In the genomic region with DNA sequence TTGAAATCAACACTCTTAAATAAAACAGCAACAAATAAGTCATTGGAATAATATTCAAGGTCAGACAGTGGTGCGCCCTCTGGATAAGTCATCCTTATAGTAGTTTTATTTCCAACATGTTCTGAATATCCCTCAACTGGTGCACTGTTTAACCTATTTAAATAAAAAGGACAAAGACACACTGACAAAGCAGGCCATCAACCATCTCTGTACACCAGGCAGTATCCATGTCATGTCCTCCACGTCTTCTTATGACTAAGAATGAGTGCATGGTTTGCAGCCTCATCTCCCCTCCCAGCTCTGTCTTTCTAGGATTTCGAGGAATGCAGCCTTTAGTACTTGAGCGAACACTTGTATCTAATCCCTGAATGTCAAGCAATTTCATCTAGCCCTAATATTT, we compare ENCODE assay signal across 16 cellular contexts. TPM values are rescaled to one million over a fixed set of nuclear protein-coding genes. Genes with fewer than 3 reads are reported as not detected.
DNase-seq lines count a peak whose midpoint lies in the region; ATAC-seq and TF ChIP-seq lines count a peak whose summit lies in the region.
"Had no signal": no experiment of that assay in that cellular context is flagged by ENCODE, and none has a peak within 500 bp of the region (broad histone marks: within the 10 kb centered on the region; RNA-seq: fewer than 3 reads in every experiment).

No MANE protein-coding gene starts in this region.

- no peak overlapping the region for H2AK5ac ChIP-seq in neuronal stem cell (ENCODE audit: low read depth, low read length)

- WGBS in neuronal stem cell (ENCODE audit: extremely low coverage in 2 of 2, insufficient read length in 2 of 2, insufficient replicate concordance in 1 of 2), 2 donors: no CpG with 5 or more reads among the region's 4 CpGs

- no peaks in the 10 kb centered on the region for H3K36me3 ChIP-seq in neuronal stem cell (replicated peaks in 1 of 2; ENCODE audit: control insufficient read depth in 2 of 2, insufficient read depth in 2 of 2, low read length in 2 of 2)
- H3K36me3 ChIP-seq: ovary had no signal

- no peak overlapping the region for H3K23ac ChIP-seq in neuronal stem cell (ENCODE audit: low read depth, low read length, poor library complexity)

- no peak overlapping the region for H2BK5ac ChIP-seq in neuronal stem cell (ENCODE audit: low read length)

- no peak overlapping the region for H3K14ac ChIP-seq in neuronal stem cell (ENCODE audit: low read length)

- H4K91ac ChIP-seq in neuronal stem cell (ENCODE audit: low read depth, low read length, poor library complexity): no peak overlapping the region

- H3K4me3 ChIP-seq in AG04450 (ENCODE audit: low read depth, low read length): no peak overlapping the region
- no peak overlapping the region for H3K4me3 ChIP-seq in coronary artery
- H3K4me3 ChIP-seq in neuronal stem cell (ENCODE audit: low read length in 2 of 2): no peak overlapping the region
- H3K4me3 ChIP-seq: BLaER1, HAP-1, ovary had no signal

- peak; percentile 36 for DNase-seq in AG04450 (ENCODE audit: low read depth, low spot score)
- DNase-seq in HS-5 (ENCODE audit: low read depth): peak; percentile 70
- peak; percentile 13 for DNase-seq in brain pericyte (ENCODE audit: low read depth, low spot score)
- peak; percentile 39 for DNase-seq in kidney tubule cell (ENCODE audit: low spot score)
- DNase-seq in coronary artery (ENCODE audit: low spot score): no peak
- DNase-seq in NCI-H748 treated with DMSO at 0.1 percent for 48 hours (lab: John Stamatoyannopoulos, UW): no peak
- DNase-seq in neuronal stem cell (ENCODE audit: low spot score): no peak
- DNase-seq: activated CD8-positive, alpha-beta memory T cell treated with anti-CD3 and anti-CD28 coated beads, Interleukin-2, amount 50 U/mL, for 4 hours; DMS53; NCI-H2029 treated with DMSO at 0.1 percent for 48 hours; NCI-H526; ovary had no signal

- no peak overlapping the region for H2BK15ac ChIP-seq in neuronal stem cell (ENCODE audit: low read length)

- H4K8ac ChIP-seq in neuronal stem cell (ENCODE audit: low read depth, low read length): no peak overlapping the region

- CTCF ChIA-PET in AG04450 (lab: Charles Lee): interaction anchor here (0.9 to 1.3 kb wide), 2 partner anchors 43 to 233 kb away, joined by 3 to 4 read pairs; no protein-coding TSS in a partner anchor

- POLR2A ChIA-PET in AG04450 (lab: Yijun Ruan, JAX): no interaction called here

- no peaks in the 10 kb centered on the region for H3K79me1 ChIP-seq in neuronal stem cell (ENCODE audit: low read depth, low read length)

- no peak overlapping the region for H2AFZ ChIP-seq in neuronal stem cell (ENCODE audit: low read length)

- H3K27ac ChIP-seq in AG04450 (ENCODE audit: low read depth, low read length) (no peak overlapping the region), coronary artery (no peak overlapping the region), neuronal stem cell (replicated peaks; ENCODE audit: low read length) (no peak overlapping the region)
- H3K27ac ChIP-seq: BLaER1, ovary had no signal

- no peak overlapping the region for H2BK120ac ChIP-seq in neuronal stem cell (ENCODE audit: low read depth, low read length)

- TF ChIP-seq CTCF in AG04450 (IDR thresholded peaks at IDR 0.05; ENCODE audit: low read depth, low read length) (no peak), coronary artery (IDR thresholded peaks at IDR 0.05) (no peak)

- H3K27me3 ChIP-seq in AG04450 (ENCODE audit: control insufficient read depth, insufficient read depth, low read length) (no peaks in the 10 kb centered on the region), neuronal stem cell (ENCODE audit: control insufficient read depth in 3 of 3, insufficient read depth in 3 of 3, low read depth in 1 of 3, low read length in 3 of 3) (no peaks in the 10 kb centered on the region)
- H3K27me3 ChIP-seq: BLaER1, ovary had no signal

- H2BK12ac ChIP-seq in neuronal stem cell (ENCODE audit: low read length): no peak overlapping the region

- H3K9ac ChIP-seq in neuronal stem cell (ENCODE audit: low read depth, low read length, poor library complexity): no peak overlapping the region
- H3K9ac ChIP-seq: BLaER1 had no signal

- H3K4ac ChIP-seq in neuronal stem cell (ENCODE audit: low read length): no peak overlapping the region

- H3K18ac ChIP-seq in neuronal stem cell (ENCODE audit: low read length): no peak overlapping the region

- H3K9me3 ChIP-seq in AG04450 (ENCODE audit: control insufficient read depth, insufficient read depth, low read length) (no peaks in the 10 kb centered on the region), neuronal stem cell (replicated peaks in 1 of 2; ENCODE audit: control insufficient read depth in 2 of 2, insufficient read depth in 1 of 2, low read depth in 1 of 2, low read length in 2 of 2) (peaks cover 0 to 5% of the 10 kb centered on the region in 2 donors)
- H3K9me3 ChIP-seq: ovary had no signal

- H3K4me1 ChIP-seq in neuronal stem cell (ENCODE audit: control insufficient read depth in 2 of 2, insufficient read depth in 1 of 2, low read depth in 1 of 2, low read length in 2 of 2): no peaks in the 10 kb centered on the region
- H3K4me1 ChIP-seq: HAP-1 had no signal

- ATAC-seq in HG02981 (IDR thresholded peaks at IDR 0.05; ENCODE audit: unreplicated experiment): no peak
- ATAC-seq: activated naive CD4-positive, alpha-beta T cell treated with anti-CD3 and anti-CD28 coated beads, Interleukin-2, amount 50 U/mL, for 72 hours had no signal

- no peak overlapping the region for H3K4me2 ChIP-seq in neuronal stem cell (ENCODE audit: insufficient read depth, low read length, poor library complexity, severe bottlenecking)
- H3K4me2 ChIP-seq: BLaER1 had no signal

RNA-seq across cellular contexts. Expression of gene ST3GAL5, which starts 42.4 kb away (rescaled TPM):
- polyA plus RNA-seq in AG04450 (2011; rRNA removed): 22.3 and 26.8 TPM in 2 replicates
- 13.1 and 16.2 TPM in 2 replicates for polyA minus RNA-seq in AG04450 (2011; rRNA and poly(A)+ RNA removed)
- polyA plus RNA-seq in neuronal stem cell (2013, experiment 1 of 2): 5.0 TPM
- 5.3 TPM for polyA plus RNA-seq in neuronal stem cell (2013, experiment 2 of 2)

Comparison
In these comparisons a context has a peak if more than half of its experiments do, and no peak if none do; other contexts are left out.
1. DNase-seq: peak in AG04450 (single experiment), HS-5 (single experiment), brain pericyte (single experiment) and kidney tubule cell (single experiment); none in coronary artery (single experiment), NCI-H748 treated with DMSO at 0.1 percent for 48 hours (single experiment) and neuronal stem cell (single experiment).